In genomic region chr22:36144886-36145541, GRCh38 we compare ENCODE assay signal across 8 cellular contexts. TPM values are rescaled to one million over a fixed set of nuclear protein-coding genes. Genes with fewer than 3 reads are reported as not detected.
DNase-seq lines count a peak whose midpoint lies in the region; ATAC-seq and FAIRE-seq lines count a peak whose summit lies in the region.

No MANE protein-coding gene starts in this region.

- ATAC-seq in HG02759 (IDR thresholded peaks at IDR 0.05; ENCODE audit: unreplicated experiment) (no peak), GM18858 (IDR thresholded peaks at IDR 0.05; ENCODE audit: unreplicated experiment) (no peak)

- peak overlapping the region; percentile 5 for H3K27ac Mint-ChIP-seq in activated T-helper 1 cell treated with anti-CD3 and anti-CD28 coated beads, Interleukin-12 subunit alpha, Interleukin-12 subunit beta, Interleukin-2, Interleukin-4 antibody, amounts not matched to agents 30 ng/mL and 10 ng/mL and 1 ng/mL, durations not matched to agents 14 hours and 24 hours and 36 hours

- intact Hi-C loops in activated T-helper 1 cell treated with anti-CD3 and anti-CD28 coated beads, Interleukin-12 subunit alpha, Interleukin-12 subunit beta, Interleukin-2, Interleukin-4 antibody, amounts not matched to agents 30 ng/mL and 10 ng/mL and 1 ng/mL, durations not matched to agents 14 hours and 24 hours and 36 hours (cut with micrococcal nuclease), result loop anchor here (1.0 kb wide), 1 partner anchor 35 kb away; no protein-coding TSS in a partner anchor

- in situ Hi-C loops in ACHN (cut with HindIII; ENCODE audit: low pct_ligation_motif_present, low pct_unique_long_range_greater_than_20kb, low sequenced_read_pairs), result no loop called here

- H3K36me3 Mint-ChIP-seq in activated T-helper 1 cell treated with anti-CD3 and anti-CD28 coated beads, Interleukin-12 subunit alpha, Interleukin-12 subunit beta, Interleukin-2, Interleukin-4 antibody, amounts not matched to agents 30 ng/mL and 10 ng/mL and 1 ng/mL, durations not matched to agents 14 hours and 24 hours and 36 hours (ENCODE audit: low read depth), result peaks cover 50% of the 10 kb centered on the region

- peak; percentile 66 for DNase-seq in ACHN
- peak; percentile 78 for DNase-seq in ELR (ENCODE audit: low read depth)
- DNase-seq in NCI-H1694 (lab: John Stamatoyannopoulos, UW), result peak; percentile 3
- DNase-seq in activated T-helper 1 cell treated with anti-CD3 and anti-CD28 coated beads, Interleukin-12 subunit alpha, Interleukin-12 subunit beta, Interleukin-2, Interleukin-4 antibody, amounts not matched to agents 30 ng/mL and 10 ng/mL and 1 ng/mL, durations not matched to agents 14 hours and 24 hours and 36 hours (ENCODE audit: low spot score), result no peak
- peak in 1 of 2 donors; percentile 61 for DNase-seq in frontal cortex (ENCODE audit: low spot score in 2 of 2)
- DNase-seq in nucleus accumbens (lab: John Stamatoyannopoulos, UW), result peak in 44 of 56 donors; percentile 8 to 71 (median 32)

- H3K9me3 Mint-ChIP-seq in activated T-helper 1 cell treated with anti-CD3 and anti-CD28 coated beads, Interleukin-12 subunit alpha, Interleukin-12 subunit beta, Interleukin-2, Interleukin-4 antibody, amounts not matched to agents 30 ng/mL and 10 ng/mL and 1 ng/mL, durations not matched to agents 14 hours and 24 hours and 36 hours, result no peaks in the 10 kb centered on the region

- peaks cover 10% of the 10 kb centered on the region for H3K4me1 Mint-ChIP-seq in activated T-helper 1 cell treated with anti-CD3 and anti-CD28 coated beads, Interleukin-12 subunit alpha, Interleukin-12 subunit beta, Interleukin-2, Interleukin-4 antibody, amounts not matched to agents 30 ng/mL and 10 ng/mL and 1 ng/mL, durations not matched to agents 14 hours and 24 hours and 36 hours (ENCODE audit: low read depth)

- H3K27me3 Mint-ChIP-seq in activated T-helper 1 cell treated with anti-CD3 and anti-CD28 coated beads, Interleukin-12 subunit alpha, Interleukin-12 subunit beta, Interleukin-2, Interleukin-4 antibody, amounts not matched to agents 30 ng/mL and 10 ng/mL and 1 ng/mL, durations not matched to agents 14 hours and 24 hours and 36 hours (ENCODE audit: insufficient read depth), result no peaks in the 10 kb centered on the region

- peak; percentile 61 for FAIRE-seq in frontal cortex (lab: Jason Lieb, UNC)

- no peak overlapping the region for H3K4me3 Mint-ChIP-seq in activated T-helper 1 cell treated with anti-CD3 and anti-CD28 coated beads, Interleukin-12 subunit alpha, Interleukin-12 subunit beta, Interleukin-2, Interleukin-4 antibody, amounts not matched to agents 30 ng/mL and 10 ng/mL and 1 ng/mL, durations not matched to agents 14 hours and 24 hours and 36 hours

RNA-seq across cellular contexts. Expression of gene APOL3, which starts 15.5 kb away (rescaled TPM):
- 52.4 and 53.5 TPM in 2 replicates for total RNA-seq in activated T-helper 1 cell treated with anti-CD3 and anti-CD28 coated beads, Interleukin-12 subunit alpha, Interleukin-12 subunit beta, Interleukin-2, Interleukin-4 antibody, amounts not matched to agents 30 ng/mL and 10 ng/mL and 1 ng/mL, durations not matched to agents 14 hours and 24 hours and 36 hours
- 1.6 TPM for total RNA-seq in frontal cortex

RNA-seq across cellular contexts. Expression of gene APOL4, which starts 56.6 kb away (rescaled TPM):
- 0.18 TPM in 1 of 2 replicates, not detected in the other for total RNA-seq in activated T-helper 1 cell treated with anti-CD3 and anti-CD28 coated beads, Interleukin-12 subunit alpha, Interleukin-12 subunit beta, Interleukin-2, Interleukin-4 antibody, amounts not matched to agents 30 ng/mL and 10 ng/mL and 1 ng/mL, durations not matched to agents 14 hours and 24 hours and 36 hours
- 7.7 TPM for total RNA-seq in frontal cortex

Comparison
In these comparisons a context has a peak if more than half of its experiments do, and no peak if none do; other contexts are left out.
1. RNA of gene APOL3, which starts 15.5 kb away (total RNA-seq): 52.4 to 53.5 TPM in activated T-helper 1 cell treated with anti-CD3 and anti-CD28 coated beads, Interleukin-12 subunit alpha, Interleukin-12 subunit beta, Interleukin-2, Interleukin-4 antibody, amounts not matched to agents 30 ng/mL and 10 ng/mL and 1 ng/mL, durations not matched to agents 14 hours and 24 hours and 36 hours; 1.6 TPM in frontal cortex (single experiment); every median in the first group is over 10 times any median in the second.